Comparison of ENCODE assay signal across 1 cellular context in genomic region chr1:229298887-229299503, GRCh38.
TF ChIP-seq lines count a peak whose summit lies in the region.

No MANE protein-coding gene starts in this region.

TF ChIP-seq in HepG2, 621 proteins besides CTCF, POLR2A, EP300 and RAD21 (continued from another document):
- TF ChIP-seq GLI4 (CRISPR knock-in tag; IDR thresholded peaks at IDR 0.05; ENCODE audit: borderline replicate concordance) (no peak), ZBTB14 (CRISPR knock-in tag; IDR thresholded peaks at IDR 0.05) (no peak), ZNF615 (CRISPR knock-in tag; IDR thresholded peaks at IDR 0.05; ENCODE audit: borderline replicate concordance) (no peak), MEIS1 (CRISPR knock-in tag; IDR thresholded peaks at IDR 0.05; ENCODE audit: borderline replicate concordance) (no peak), TCF7L2 (IDR thresholded peaks at IDR 0.05; ENCODE audit: low read depth, low read length) (no peak), AFF4 (CRISPR knock-in tag; IDR thresholded peaks at IDR 0.05) (no peak), ERF (CRISPR knock-in tag; IDR thresholded peaks at IDR 0.05) (peak; percentile 71), ZNF441 (CRISPR knock-in tag; IDR thresholded peaks at IDR 0.05; ENCODE audit: borderline replicate concordance) (no peak), CEBPG (CRISPR knock-in tag; IDR thresholded peaks at IDR 0.05) (peak; percentile 70), MYNN (CRISPR knock-in tag; IDR thresholded peaks at IDR 0.05; ENCODE audit: low read depth) (no peak), ZFP1 (CRISPR knock-in tag; IDR thresholded peaks at IDR 0.05) (peak; percentile 70; the same call in 1 of the 2 replicates), E2F5 (CRISPR knock-in tag; conservative IDR thresholded peaks at IDR 0.05) (no peak), SSRP1 (CRISPR knock-in tag; IDR thresholded peaks at IDR 0.05) (no peak), ZNF746 (CRISPR knock-in tag; IDR thresholded peaks at IDR 0.05) (no peak), ZNF496 (CRISPR knock-in tag; IDR thresholded peaks at IDR 0.05; ENCODE audit: insufficient replicate concordance) (no peak), ZNF816 (CRISPR knock-in tag; IDR thresholded peaks at IDR 0.05; ENCODE audit: borderline replicate concordance) (no peak), HOXA9 (CRISPR knock-in tag; IDR thresholded peaks at IDR 0.05; ENCODE audit: borderline replicate concordance) (no peak), KLF11 (CRISPR knock-in tag; IDR thresholded peaks at IDR 0.05) (0 out of 2 replicates have a peak, but pooled peaks have one; percentile 50), ZNF770 (CRISPR knock-in tag; IDR thresholded peaks at IDR 0.05) (no peak), ELF1 (CRISPR knock-in tag; IDR thresholded peaks at IDR 0.05) (no peak), SIN3A (IDR thresholded peaks at IDR 0.05; ENCODE audit: borderline replicate concordance, low read depth, low read length) (no peak), HES4 (CRISPR knock-in tag; IDR thresholded peaks at IDR 0.05; ENCODE audit: borderline replicate concordance) (no peak), IKZF5 (CRISPR knock-in tag; IDR thresholded peaks at IDR 0.05) (peak; percentile 57; the same call in 1 of the 2 replicates), MAFF (IDR thresholded peaks at IDR 0.05; ENCODE audit: low read depth, low read length) (no peak), MXD4 (CRISPR knock-in tag; IDR thresholded peaks at IDR 0.05) (no peak), ZFYVE20 (CRISPR knock-in tag; IDR thresholded peaks at IDR 0.05; ENCODE audit: borderline replicate concordance, low read depth) (no peak), REXO4 (CRISPR knock-in tag; IDR thresholded peaks at IDR 0.05; ENCODE audit: borderline replicate concordance) (no peak), ETV5 (CRISPR knock-in tag; IDR thresholded peaks at IDR 0.05; ENCODE audit: borderline replicate concordance) (peak; percentile 42; the same call in 1 of the 2 replicates)
